ENCODE assay signal across 25 cellular contexts in the genomic region with DNA sequence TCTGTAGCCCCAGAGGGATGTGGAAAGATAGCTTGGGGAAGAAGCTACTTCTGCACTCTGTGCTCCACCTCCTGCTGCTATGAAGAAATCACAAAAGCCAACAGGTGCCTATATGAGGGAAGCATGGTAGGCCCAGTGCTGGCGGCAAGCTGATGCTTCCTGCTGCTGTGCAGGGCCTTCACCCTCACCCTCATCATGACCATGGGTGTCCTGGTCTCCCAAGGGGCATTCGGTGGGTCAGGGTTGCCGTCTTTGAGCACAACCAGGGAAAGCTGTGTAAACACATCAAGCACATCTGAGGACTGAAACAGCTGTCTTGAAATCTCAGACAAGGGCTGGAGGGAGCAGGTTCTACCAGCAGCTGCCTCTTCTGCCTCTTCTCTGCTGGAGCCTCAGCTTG.
"Had no signal": no experiment of that assay in that cellular context is flagged by ENCODE, and none has a peak within 500 bp of the region (broad histone marks: within the 10 kb centered on the region; RNA-seq: fewer than 3 reads in every experiment).

No MANE protein-coding gene starts in this region.

- H3K9me3 ChIP-seq: ovary, psoas muscle, right lobe of liver, sigmoid colon, suprapubic skin, testis, tibial artery, transverse colon, upper lobe of left lung, vagina had no signal

- H3K4me2 ChIP-seq: neural progenitor cell had no signal

- H3K27ac ChIP-seq: neural progenitor cell, ovary, parathyroid adenoma, psoas muscle, right lobe of liver, sigmoid colon, suprapubic skin, testis, tibial artery, transverse colon, upper lobe of left lung, vagina had no signal

- H3K36me3 ChIP-seq: neural progenitor cell, ovary, right lobe of liver, sigmoid colon, suprapubic skin, tibial artery, transverse colon, upper lobe of left lung, vagina had no signal

- ATAC-seq: natural killer cell; psoas muscle; right cardiac atrium; right lobe of liver; stimulated activated memory B cell treated with anti-CD40 and anti-IgM and Interleukin-4, amounts not matched to agents 10 μg/mL and 1 μg/mL and 100 μg/mL, for 72 hours; stimulated activated naive CD8-positive, alpha-beta T cell treated with anti-CD3 and anti-CD28 coated beads, Interleukin-15, amount 100 ng/mL, for 72 hours; stimulated activated naive CD8-positive, alpha-beta T cell treated with anti-CD3 and anti-CD28 coated beads, Interleukin-15, Interleukin-2, amounts not matched to agents 100 U/mL and 50 U/mL, for 24 hours had no signal

- H3K79me2 ChIP-seq: parathyroid adenoma had no signal

- H3K4me3 ChIP-seq: neural progenitor cell, ovary, psoas muscle, right lobe of liver, sigmoid colon, suprapubic skin, testis, tibial artery, transverse colon, upper lobe of left lung, vagina had no signal

- H3K9ac ChIP-seq: neural progenitor cell, parathyroid adenoma had no signal

- H3K4me1 ChIP-seq: neural progenitor cell, parathyroid adenoma, psoas muscle, right lobe of liver, sigmoid colon, testis, tibial artery, transverse colon, upper lobe of left lung, vagina had no signal

- H2AFZ ChIP-seq: neural progenitor cell, parathyroid adenoma had no signal

- H3K27me3 ChIP-seq: neural progenitor cell, ovary, right lobe of liver, sigmoid colon, suprapubic skin, testis, tibial artery, transverse colon, upper lobe of left lung, vagina had no signal

- DNase-seq: natural killer cell; occipital lobe; ovary; psoas muscle; right cardiac atrium; right lobe of liver; sigmoid colon; small intestine; stimulated activated CD4-positive, alpha-beta T cell treated with anti-CD3 and anti-CD28 coated beads, Interleukin-15, amount 100 ng/mL, for 24 hours; stimulated activated CD4-positive, alpha-beta T cell treated with anti-CD3 and anti-CD28 coated beads, Interleukin-2, amount 100 ng/mL, for 24 hours; stimulated activated CD4-positive, alpha-beta T cell treated with anti-CD3 and anti-CD28 coated beads, Interleukin-2, amount 100 ng/mL, for 48 hours; stimulated activated CD4-positive, alpha-beta T cell treated with anti-CD3 and anti-CD28 coated beads, Interleukin-4, amount 100 ng/mL, for 24 hours; stimulated activated naive CD4-positive, alpha-beta T cell; stimulated activated naive CD8-positive, alpha-beta T cell treated with anti-CD3 and anti-CD28 coated beads, Interleukin-15, amount 100 ng/mL, for 72 hours; stimulated activated naive CD8-positive, alpha-beta T cell treated with anti-CD3 and anti-CD28 coated beads, Interleukin-15, Interleukin-2, amounts not matched to agents 100 U/mL and 50 U/mL, for 24 hours; substantia nigra; testis; tibial artery; transverse colon; upper lobe of left lung had no signal
